In genomic region chr6:168706471-168707177, GRCh38 we compare ENCODE assay signal across 28 cellular contexts.
"Had no signal": no experiment of that assay in that cellular context is flagged by ENCODE, and none has a peak within 500 bp of the region (broad histone marks: within the 10 kb centered on the region; RNA-seq: fewer than 3 reads in every experiment).

No MANE protein-coding gene starts in this region.

- H3K27ac ChIP-seq: dorsolateral prefrontal cortex, epithelial cell of prostate, esophagus squamous epithelium, gastrocnemius medialis, heart right ventricle, left lung, lower lobe of right lung had no signal

- H3K9me3 ChIP-seq: esophagus squamous epithelium, gastrocnemius medialis, heart right ventricle, lower lobe of right lung, mucosa of descending colon had no signal

- H3K9me3 Mint-ChIP-seq: dendritic cell treated with granulocyte-macrophage colony-stimulating factor and Interleukin-4, amounts not matched to agents 40 ng/mL and 50 ng/mL, for 4 days; mesothelial cell of epicardium had no signal

- DNase-seq: cortex of kidney; dorsolateral prefrontal cortex; effector CD4-positive, alpha-beta T cell; effector memory CD4-positive, alpha-beta T cell; erythroblast; esophagus squamous epithelium; foreskin fibroblast; foreskin melanocyte; gastrocnemius medialis; glutamatergic neuron; head of caudate nucleus; heart right ventricle; hippocampal formation; left cardiac atrium; left ventricle myocardium superior; lower lobe of right lung; mesenchymal stem cell; mucosa of descending colon had no signal

- ATAC-seq: esophagus mucosa, gastrocnemius medialis, heart right ventricle, left cardiac atrium, left lung, left ventricle myocardium superior, lower lobe of right lung, mucosa of descending colon had no signal

- H3K27me3 Mint-ChIP-seq: dendritic cell treated with granulocyte-macrophage colony-stimulating factor and Interleukin-4, amounts not matched to agents 40 ng/mL and 50 ng/mL, for 4 days had no signal

- H3K4me3 Mint-ChIP-seq: dendritic cell treated with granulocyte-macrophage colony-stimulating factor and Interleukin-4, amounts not matched to agents 40 ng/mL and 50 ng/mL, for 4 days; endodermal cell; mesothelial cell of epicardium had no signal

- FAIRE-seq: colon, endometrium, islet of Langerhans, keratinocyte had no signal

- H3K4me3 ChIP-seq: dorsolateral prefrontal cortex, esophagus squamous epithelium, gastrocnemius medialis, heart right ventricle, left lung, lower lobe of right lung, mucosa of descending colon had no signal

- H3K27ac Mint-ChIP-seq: dendritic cell treated with granulocyte-macrophage colony-stimulating factor and Interleukin-4, amounts not matched to agents 40 ng/mL and 50 ng/mL, for 4 days; endodermal cell; mesothelial cell of epicardium had no signal

- H3K36me3 Mint-ChIP-seq: mesothelial cell of epicardium had no signal

- H3K36me3 ChIP-seq: esophagus squamous epithelium, gastrocnemius medialis, heart right ventricle, left lung, lower lobe of right lung had no signal

- H3K4me1 ChIP-seq: esophagus squamous epithelium, gastrocnemius medialis, left lung, lower lobe of right lung had no signal
